ENCODE assay signal across 1 cellular context in genomic region chr4:102404551-102404969, GRCh38.
TF ChIP-seq lines count a peak whose summit lies in the region.

No MANE protein-coding gene starts in this region.

TF ChIP-seq in GM23338, 12 proteins besides CTCF, POLR2A, EP300 and RAD21 (continued from another document):
- TF ChIP-seq ETS1 (IDR thresholded peaks at IDR 0.05) (no peak), REST (IDR thresholded peaks at IDR 0.05; ENCODE audit: unreplicated experiment) (no peak)
TF ChIP-seq in GM23338: peak in this region for 0.
